8 cellular contexts compared by ENCODE assay signal in genomic region chr5:39948867-39949468, GRCh38.
DNase-seq lines count a peak whose midpoint lies in the region; ATAC-seq, FAIRE-seq and TF ChIP-seq lines count a peak whose summit lies in the region.
"Had no signal": no experiment of that assay in that cellular context is flagged by ENCODE, and none has a peak within 500 bp of the region (broad histone marks: within the 10 kb centered on the region; RNA-seq: fewer than 3 reads in every experiment).

No MANE protein-coding gene starts in this region.

- H3K27me3 Mint-ChIP-seq in immature natural killer cell (ENCODE audit: low read depth in 3 of 3): peaks cover 0 to 4% (median 0%) of the 10 kb centered on the region in 3 donors

- H3K36me3 Mint-ChIP-seq in immature natural killer cell: no peaks in the 10 kb centered on the region

- H3K4me1 ChIP-seq in K562 (replicated peaks in 1 of 2; ENCODE audit: control insufficient read depth in 2 of 2, insufficient read depth in 2 of 2, low read length in 2 of 2): no peaks in the 10 kb centered on the region

- TF ChIP-seq RAD21 in K562 (CRISPR knock-in tag; conservative IDR thresholded peaks at IDR 0.05 in 1 of 2, IDR thresholded peaks at IDR 0.05 in 1 of 2): peak; percentile 79 to 80

- H3K27me3 ChIP-seq in K562 (ENCODE audit: control insufficient read depth in 2 of 2, insufficient read depth in 2 of 2, low read length in 2 of 2): no peaks in the 10 kb centered on the region

- WGBS in K562 (ENCODE audit: insufficient coverage, low coverage, missing lambda C conversion rate): 4% methylated on average over 2 of the region's 2 CpGs

- H2AFZ ChIP-seq in K562 (ENCODE audit: low read depth, low read length): no peak overlapping the region

- H3K9ac ChIP-seq in K562 (ENCODE audit: insufficient read depth in 1 of 2, low read depth in 2 of 2, low read length in 2 of 2): no peak overlapping the region

- peak; percentile 37 to 70 (median 53); a peak in 4 of 6 replicates for TF ChIP-seq CTCF in K562 (IDR thresholded peaks at IDR 0.05 in 2 of 3, conservative IDR thresholded peaks at IDR 0.05 in 1 of 3; ENCODE audit: insufficient read depth in 2 of 3, low read depth in 1 of 3, low read length in 3 of 3)

- H3K9me3 Mint-ChIP-seq in immature natural killer cell: no peaks in the 10 kb centered on the region

- in situ Hi-C loops in K562 (cut with MboI): loop anchor here (25.0 kb wide), 1 partner anchor 738 kb away; the partner anchor contains the start of gene PTGER4

- peak; percentile 75 for FAIRE-seq in GM12892 (lab: Jason Lieb, UNC)
- FAIRE-seq in K562 (lab: Jason Lieb, UNC): no peak

- peak; percentile 4 for DNase-seq in GM12892 (ENCODE audit: insufficient read length)
- DNase-seq in NCI-H1092 treated with DMSO at 0.1 percent for 48 hours (lab: John Stamatoyannopoulos, UW): peak; percentile 26
- peak in 4 of 5 experiments; percentile 8 to 91 (median 37) for DNase-seq in T-helper 2 cell
- DNase-seq in K562 (ENCODE audit: extremely low read depth in 1 of 4, low spot score in 3 of 4): peak; percentile 42 to 70 (median 51)
- peak; percentile 56 to 70 (median 65) for DNase-seq in immature natural killer cell
- DNase-seq in stimulated activated CD4-positive, alpha-beta T cell treated with anti-CD3 and anti-CD28 coated beads, Interleukin-2, amount 100 ng/mL, for 24 hours: peak; percentile 36 to 67

- no peak overlapping the region for H3K4me3 ChIP-seq in K562
- H3K4me3 ChIP-seq: skin epidermis had no signal

- BruUV-seq in K562 (replicated peaks; lab: Mats Ljungman, UMichigan): no TSS peak

- POLR2A ChIA-PET in K562 (lab: Yijun Ruan, JAX): no interaction called here

- H3K27ac ChIP-seq in K562 (ENCODE audit: extremely low read depth, low read depth, low read length): no peak overlapping the region
- H3K27ac ChIP-seq: skin epidermis had no signal

- TF ChIP-seq POLR2A in GM12892 (IDR thresholded peaks at IDR 0.05; ENCODE audit: low read depth, low read length): no peak
- TF ChIP-seq POLR2A in K562 (conservative IDR thresholded peaks at IDR 0.05): no peak

- intact Hi-C loops in K562 (cut with micrococcal nuclease): loop anchor here (1.0 to 10.0 kb wide), 5 partner anchors 237 to 943 kb away; no protein-coding TSS in a partner anchor

- ATAC-seq in HG02642 (IDR thresholded peaks at IDR 0.05; ENCODE audit: poor library complexity, unreplicated experiment) (peak; percentile 89), K562 (peak; percentile 85)

- no peaks in the 10 kb centered on the region for H3K79me2 ChIP-seq in K562 (ENCODE audit: control insufficient read depth, insufficient read depth, low read length)

- H3K4me3 Mint-ChIP-seq in immature natural killer cell: no peak overlapping the region

- TF ChIP-seq EP300 in K562 (IDR thresholded peaks at IDR 0.05; ENCODE audit: low read length): no peak

- H3K9me1 ChIP-seq in K562 (ENCODE audit: control insufficient read depth, insufficient read depth, low read length): no peaks in the 10 kb centered on the region

- peaks cover 0 to 5% of the 10 kb centered on the region in 2 donors for H3K4me1 Mint-ChIP-seq in immature natural killer cell

- H3K27ac Mint-ChIP-seq in immature natural killer cell: no peak overlapping the region

- CTCF ChIA-PET in K562 (lab: Yijun Ruan, JAX; ENCODE audit: low intra/inter-chr PET ratio): interaction anchor here (1.5 kb wide), 1 partner anchor 787 kb away, joined by 8 read pairs; no protein-coding TSS in a partner anchor

- H3K9me3 ChIP-seq in K562 (replicated peaks; ENCODE audit: control insufficient read depth, insufficient read depth, low read depth, low read length): no peaks in the 10 kb centered on the region

- no peak overlapping the region for H3K4me2 ChIP-seq in K562 (ENCODE audit: insufficient read depth, low read length)

- no peaks in the 10 kb centered on the region for H4K20me1 ChIP-seq in K562 (replicated peaks; ENCODE audit: control insufficient read depth, insufficient read depth, low read length)

- no peaks in the 10 kb centered on the region for H3K36me3 ChIP-seq in K562 (ENCODE audit: control insufficient read depth, insufficient read depth, low read length)

TF ChIP-seq in K562, 482 proteins besides CTCF, POLR2A, EP300 and RAD21:
- no peak for TF ChIP-seq THAP7 (CRISPR knock-in tag; IDR thresholded peaks at IDR 0.05)
- no peak for TF ChIP-seq MTA1 (IDR thresholded peaks at IDR 0.05; ENCODE audit: borderline replicate concordance)
- no peak for TF ChIP-seq RBM39 (optimal IDR thresholded peaks at IDR 0.05; ENCODE audit: low read depth, low read length)
- TF ChIP-seq PML (IDR thresholded peaks at IDR 0.05; ENCODE audit: low read length): no peak
- TF ChIP-seq DEAF1 (CRISPR knock-in tag; IDR thresholded peaks at IDR 0.05): peak; percentile 49; the same call in 1 of the 2 replicates
- peak; percentile 62 for TF ChIP-seq SMC3 (conservative IDR thresholded peaks at IDR 0.05; ENCODE audit: insufficient read depth, low read depth, low read length)
- no peak for TF ChIP-seq THRA (IDR thresholded peaks at IDR 0.05)
TF ChIP-seq in K562: peak in this region for 2.

Comparison
In these comparisons a context has a peak if more than half of its experiments do, and no peak if none do; other contexts are left out.
1. DNase-seq: peak in every context shown above with its lines; median percentile 65 in immature natural killer cell; 52 in stimulated activated CD4-positive, alpha-beta T cell treated with anti-CD3 and anti-CD28 coated beads, Interleukin-2, amount 100 ng/mL, for 24 hours; 51 in K562; 37 in T-helper 2 cell; 26 in NCI-H1092 treated with DMSO at 0.1 percent for 48 hours; 4 in GM12892.